21 cellular contexts compared by ENCODE assay signal in genomic region chr17:320809-321385, GRCh38. TPM values are rescaled to one million over a fixed set of nuclear protein-coding genes. Genes with fewer than 3 reads are reported as not detected.
A peak's percentile ranks its signal among the peaks of the same experiment; 100 is the strongest.
DNase-seq lines count a peak whose midpoint lies in the region; ATAC-seq and TF ChIP-seq lines count a peak whose summit lies in the region.
"Had no signal": no experiment of that assay in that cellular context is flagged by ENCODE, and none has a peak within 500 bp of the region (broad histone marks: within the 10 kb centered on the region; RNA-seq: fewer than 3 reads in every experiment).

No MANE protein-coding gene starts in this region.

- TF ChIP-seq CTCF in cardiac muscle cell (IDR thresholded peaks at IDR 0.05; ENCODE audit: low read depth, low read length): no peak
- no peak for TF ChIP-seq CTCF in glutamatergic neuron (IDR thresholded peaks at IDR 0.05; ENCODE audit: partially characterized antibody, unreplicated experiment)

- H3K23ac ChIP-seq in mesendoderm (ENCODE audit: low read length): no peak overlapping the region

- H3K79me1 ChIP-seq in mesendoderm (ENCODE audit: low read length): no peaks in the 10 kb centered on the region

- H2BK120ac ChIP-seq in mesendoderm (ENCODE audit: low read depth, low read length): no peak overlapping the region

- peaks cover 29% of the 10 kb centered on the region for H3K4me1 ChIP-seq in cardiac muscle cell (ENCODE audit: low read depth)
- H3K4me1 ChIP-seq in mesendoderm (ENCODE audit: control insufficient read depth, low read depth, low read length): no peaks in the 10 kb centered on the region
- H3K4me1 ChIP-seq: prostate gland had no signal

- intact Hi-C loops in Right ventricle myocardium superior (cut with DNase I): no loop called here

- no peak overlapping the region for H3K18ac ChIP-seq in mesendoderm (ENCODE audit: low read length)

- no peak overlapping the region for H2BK5ac ChIP-seq in mesendoderm (ENCODE audit: low read length)

- H3K56ac ChIP-seq in mesendoderm (ENCODE audit: low read length): no peak overlapping the region

- no peaks in the 10 kb centered on the region for H3K27me3 ChIP-seq in cardiac muscle cell
- no peaks in the 10 kb centered on the region for H3K27me3 ChIP-seq in mesendoderm (ENCODE audit: insufficient read depth, low read length, poor library complexity)

- WGBS in mesendoderm (ENCODE audit: extremely low coverage, insufficient coverage, low lambda C conversion rate): no CpG with 5 or more reads among the region's 25 CpGs

- no peak overlapping the region for H3K4me3 Mint-ChIP-seq in glutamatergic neuron (ENCODE audit: unreplicated experiment)
- H3K4me3 Mint-ChIP-seq: CD4-positive, alpha-beta memory T cell; naive B cell; stimulated activated naive CD8-positive, alpha-beta T cell treated with anti-CD3 and anti-CD28 coated beads, Interleukin-15, Interleukin-2, amounts not matched to agents 100 ng/mL and 50 ng/mL, for 24 hours; T-helper 17 cell had no signal

- H3K9me3 ChIP-seq in cardiac muscle cell (ENCODE audit: low read depth): no peaks in the 10 kb centered on the region
- H3K9me3 ChIP-seq: prostate gland had no signal

- H3K27ac ChIP-seq in cardiac muscle cell (no peak overlapping the region), mesendoderm (ENCODE audit: low read depth, low read length) (no peak overlapping the region)
- H3K27ac ChIP-seq: prostate gland had no signal

- H3K4me2 ChIP-seq in mesendoderm (ENCODE audit: low read length): no peak overlapping the region

- H3K4me1 Mint-ChIP-seq in glutamatergic neuron (ENCODE audit: low read depth, unreplicated experiment): peaks cover 20% of the 10 kb centered on the region
- H3K4me1 Mint-ChIP-seq: CD4-positive, alpha-beta memory T cell; T-helper 17 cell had no signal

- no peak overlapping the region for H4K5ac ChIP-seq in mesendoderm (ENCODE audit: low read length)

- H2BK15ac ChIP-seq in mesendoderm (replicated peaks; ENCODE audit: low read depth): no peak overlapping the region

- ATAC-seq in Right ventricle myocardium superior (ENCODE audit: poor library complexity): no peak
- ATAC-seq: activated CD4-positive, CD25-positive, alpha-beta regulatory T cell treated with anti-CD3 and anti-CD28 coated beads, Interleukin-2, amount 50 U/mL, for 24 hours; T-helper 17 cell had no signal

- no peaks in the 10 kb centered on the region for H3K79me2 ChIP-seq in mesendoderm (ENCODE audit: control insufficient read depth, insufficient read depth, low read length)

- H3K9me3 Mint-ChIP-seq in glutamatergic neuron (ENCODE audit: unreplicated experiment): peaks cover 20% of the 10 kb centered on the region
- H3K9me3 Mint-ChIP-seq: stimulated activated naive CD8-positive, alpha-beta T cell treated with anti-CD3 and anti-CD28 coated beads, Interleukin-15, Interleukin-2, amounts not matched to agents 100 ng/mL and 50 ng/mL, for 24 hours had no signal

- H3K27me3 Mint-ChIP-seq in glutamatergic neuron (ENCODE audit: unreplicated experiment): peaks cover 12% of the 10 kb centered on the region
- H3K27me3 Mint-ChIP-seq: CD4-positive, alpha-beta memory T cell; stimulated activated naive CD8-positive, alpha-beta T cell treated with anti-CD3 and anti-CD28 coated beads, Interleukin-15, Interleukin-2, amounts not matched to agents 100 ng/mL and 50 ng/mL, for 24 hours; T-helper 17 cell had no signal

- H3K36me3 ChIP-seq in cardiac muscle cell (no peaks in the 10 kb centered on the region), mesendoderm (ENCODE audit: control insufficient read depth, insufficient read depth, low read length) (no peaks in the 10 kb centered on the region)
- H3K36me3 ChIP-seq: prostate gland had no signal

- no peak overlapping the region for H4K8ac ChIP-seq in mesendoderm (ENCODE audit: low read depth, low read length)

- H3K4ac ChIP-seq in mesendoderm (ENCODE audit: low read depth, low read length): no peak overlapping the region

- H3K4me3 ChIP-seq in cardiac muscle cell: no peak overlapping the region
- no peak overlapping the region for H3K4me3 ChIP-seq in mesendoderm (ENCODE audit: low read length)
- H3K4me3 ChIP-seq: lung, prostate gland had no signal

- H2AK5ac ChIP-seq in mesendoderm (ENCODE audit: low read length): no peak overlapping the region

- H3K36me3 Mint-ChIP-seq in glutamatergic neuron (ENCODE audit: unreplicated experiment): peaks cover 27% of the 10 kb centered on the region
- H3K36me3 Mint-ChIP-seq: naive B cell had no signal

- H3K27ac Mint-ChIP-seq in glutamatergic neuron (ENCODE audit: unreplicated experiment): peak overlapping the region; percentile 22
- H3K27ac Mint-ChIP-seq: CD4-positive, alpha-beta memory T cell; stimulated activated naive CD8-positive, alpha-beta T cell treated with anti-CD3 and anti-CD28 coated beads, Interleukin-15, Interleukin-2, amounts not matched to agents 100 ng/mL and 50 ng/mL, for 24 hours; T-helper 17 cell had no signal

- H3K9ac ChIP-seq in mesendoderm (ENCODE audit: low read length): no peak overlapping the region

- peak; percentile 5 to 94 for DNase-seq in cardiac muscle cell (ENCODE audit: low read depth in 1 of 2, low spot score in 1 of 2)
- no peak for DNase-seq in Right ventricle myocardium superior
- peak; percentile 49 for DNase-seq in glutamatergic neuron
- peak; percentile 60 for DNase-seq in mesendoderm
- no peak for DNase-seq in stimulated activated CD4-positive, alpha-beta T cell treated with anti-CD3 and anti-CD28 coated beads, Interleukin-1b, Interleukin-23, amount 100 ng/mL, for 48 hours
- DNase-seq in germinal center (ENCODE audit: low spot score): no peak
- no peak for DNase-seq in UCSD-AML1 (lab: John Stamatoyannopoulos, UW; ENCODE audit: unreplicated experiment)
- DNase-seq in activated effector memory CD4-positive, alpha-beta T cell treated with anti-CD3 and anti-CD28 coated beads, Interleukin-2, amount 50 U/mL, for 16 hours: no peak
- DNase-seq: activated gamma-delta T cell; CD4-positive, alpha-beta memory T cell; dermis blood vessel endothelial cell; DND-41; KG1; naive B cell; NCI-H1105; NK-92 treated with Interleukin-12 subunit alpha and Interleukin-12 subunit beta, amount 100 ng/mL, for 24 hours; T-helper 17 cell had no signal

RNA-seq across cellular contexts. Expression of gene RPH3AL, which starts 31.7 kb away (rescaled TPM):
- total RNA-seq in cardiac muscle cell (24.0 and 39.0 TPM in 2 replicates), Right ventricle myocardium superior (4.6 TPM), glutamatergic neuron (ENCODE audit: unreplicated experiment) (22.3 TPM)
- polyA plus RNA-seq in cardiac muscle cell: 13.8 and 22.0 TPM in 2 replicates
- polyA plus RNA-seq in mesendoderm (2013, experiment 1 of 2): 4.5 TPM
- 4.8 TPM for polyA plus RNA-seq in mesendoderm (2013, experiment 2 of 2)

Comparison
In these comparisons a context has a peak if more than half of its experiments do, and no peak if none do; other contexts are left out.
1. DNase-seq: peak in cardiac muscle cell (2 of 2), glutamatergic neuron (single experiment) and mesendoderm (single experiment); none in Right ventricle myocardium superior (single experiment), stimulated activated CD4-positive, alpha-beta T cell treated with anti-CD3 and anti-CD28 coated beads, Interleukin-1b, Interleukin-23, amount 100 ng/mL, for 48 hours (single experiment), germinal center (single experiment), UCSD-AML1 (single experiment) and activated effector memory CD4-positive, alpha-beta T cell treated with anti-CD3 and anti-CD28 coated beads, Interleukin-2, amount 50 U/mL, for 16 hours (single experiment).